Comparison of ENCODE assay signal across 1 cellular context in genomic region chr19:48859711-48860572, GRCh38.
TF ChIP-seq lines count a peak whose summit lies in the region.

No MANE protein-coding gene starts in this region.

TF ChIP-seq in H1, 55 proteins besides CTCF, POLR2A, EP300 and RAD21:
- TF ChIP-seq TAF1 (IDR thresholded peaks at IDR 0.05; ENCODE audit: low read depth, low read length) (peak; percentile 41; the same call in 1 of the 2 replicates), TBP (IDR thresholded peaks at IDR 0.05; ENCODE audit: low read depth, low read length) (0 out of 2 replicates have a peak, but pooled peaks have one; percentile 18), MAX (IDR thresholded peaks at IDR 0.05) (no peak), SP1 (IDR thresholded peaks at IDR 0.05; ENCODE audit: low read depth, low read length) (peak; percentile 73)
